Comparison of ENCODE assay signal across 1 cellular context in genomic region chr10:132366499-132366898, GRCh38.
TF ChIP-seq lines count a peak whose summit lies in the region.

No MANE protein-coding gene starts in this region.

TF ChIP-seq in H1, 55 proteins besides CTCF, POLR2A, EP300 and RAD21:
- TF ChIP-seq TAF1 (IDR thresholded peaks at IDR 0.05; ENCODE audit: low read depth, low read length) (no peak), RNF2 (IDR thresholded peaks at IDR 0.05; ENCODE audit: borderline replicate concordance, low read depth, low read length, missing control alignments, poor library complexity, severe bottlenecking) (no peak), SUZ12 (IDR thresholded peaks at IDR 0.05; ENCODE audit: low read length) (no peak), TCF12 (IDR thresholded peaks at IDR 0.05; ENCODE audit: low read depth, low read length) (no peak), CHD7 (IDR thresholded peaks at IDR 0.05; ENCODE audit: insufficient replicate concordance, low read length) (no peak), E2F6 (IDR thresholded peaks at IDR 0.05) (no peak), BCL11A (IDR thresholded peaks at IDR 0.05; ENCODE audit: low read depth in 2 of 2, low read length in 2 of 2) (no peak), SIX5 (IDR thresholded peaks at IDR 0.05; ENCODE audit: low read depth, low read length) (no peak), MAFK (IDR thresholded peaks at IDR 0.05; ENCODE audit: low read depth, low read length) (no peak), CTBP2 (IDR thresholded peaks at IDR 0.05; ENCODE audit: borderline replicate concordance, insufficient read depth, insufficient read length, low read length) (no peak), BRCA1 (IDR thresholded peaks at IDR 0.05; ENCODE audit: low read depth, low read length) (no peak), CHD2 (IDR thresholded peaks at IDR 0.05; ENCODE audit: low read length) (no peak), NANOG (IDR thresholded peaks at IDR 0.05; ENCODE audit: insufficient read depth, low read depth, low read length, poor library complexity, severe bottlenecking) (no peak), CBX8 (IDR thresholded peaks at IDR 0.05; ENCODE audit: borderline replicate concordance, low read depth, low read length) (no peak), KDM4A (IDR thresholded peaks at IDR 0.05; ENCODE audit: low read depth, low read length, severe bottlenecking) (no peak), JUN (IDR thresholded peaks at IDR 0.05; ENCODE audit: low read depth, low read length) (no peak)
